Comparison of ENCODE assay signal across 6 cellular contexts in the genomic region with DNA sequence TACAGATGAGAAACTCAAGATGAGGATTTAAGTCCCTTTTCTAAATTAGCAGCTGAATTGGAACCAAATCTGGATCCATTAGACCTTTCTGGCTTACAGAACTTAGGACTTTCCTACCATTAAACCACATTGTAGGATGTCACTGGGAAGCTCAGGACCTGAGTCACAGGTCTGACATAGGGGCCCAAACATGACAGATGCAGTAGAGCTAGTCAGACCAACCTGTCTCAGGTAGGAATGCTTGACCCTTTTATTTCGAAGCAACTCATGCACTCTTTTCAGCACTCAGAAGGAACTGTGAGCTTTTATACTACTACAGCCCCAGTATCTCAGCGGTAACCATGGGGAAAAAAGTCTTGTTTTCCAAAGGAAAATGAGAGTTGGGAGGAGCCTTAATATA. TPM values are rescaled to one million over a fixed set of nuclear protein-coding genes. Genes with fewer than 3 reads are reported as not detected.
DNase-seq lines count a peak whose midpoint lies in the region; ATAC-seq and TF ChIP-seq lines count a peak whose summit lies in the region.

No MANE protein-coding gene starts in this region.

- H3K9me3 ChIP-seq in gastrocnemius medialis = no peaks in the 10 kb centered on the region

- TF ChIP-seq POLR2A in NB4 (IDR thresholded peaks at IDR 0.05; ENCODE audit: extremely low read depth, insufficient read length) (no peak), gastrocnemius medialis (IDR thresholded peaks at IDR 0.05) (no peak)

- ATAC-seq in central memory CD8-positive, alpha-beta T cell (replicated peaks; ENCODE audit: extremely low read depth, poor library complexity, severe bottlenecking) = no peak
- ATAC-seq in gastrocnemius medialis (no peak), HG02840 (IDR thresholded peaks at IDR 0.05; ENCODE audit: low FRiP score, unreplicated experiment) (no peak)

- intact Hi-C loops in gastrocnemius medialis (cut with DNase I; ENCODE audit: low total_unique reads) = loop anchor here (5.0 kb wide), 1 partner anchor 169 kb away; a partner anchor contains a TSS

- no peaks in the 10 kb centered on the region for H3K9me3 Mint-ChIP-seq in central memory CD8-positive, alpha-beta T cell

- H3K4me3 Mint-ChIP-seq in central memory CD8-positive, alpha-beta T cell = peak overlapping the region; percentile 73

- H3K4me1 ChIP-seq in gastrocnemius medialis = peaks cover 41 to 42% of the 10 kb centered on the region in 2 donors

- no peaks in the 10 kb centered on the region for H3K27me3 Mint-ChIP-seq in central memory CD8-positive, alpha-beta T cell

- no peaks in the 10 kb centered on the region for H3K27me3 ChIP-seq in gastrocnemius medialis

- in situ Hi-C loops in gastrocnemius medialis (cut with MboI; ENCODE audit: low sequenced_read_pairs in 4 of 4) = loop anchor here in 1 of 4 donors (10.0 kb wide), 1 partner anchor 176 kb away; no protein-coding TSS in a partner anchor

- H3K36me3 Mint-ChIP-seq in central memory CD8-positive, alpha-beta T cell (ENCODE audit: insufficient read depth) = peaks cover 31% of the 10 kb centered on the region

- H3K4me3 ChIP-seq in NB4 (ENCODE audit: low read depth, low read length) = peak overlapping the region; percentile 16
- no peak overlapping the region for H3K4me3 ChIP-seq in gastrocnemius medialis

- peak overlapping the region; percentile 91 for H3K27ac Mint-ChIP-seq in central memory CD8-positive, alpha-beta T cell (ENCODE audit: low read depth)

- H3K27ac ChIP-seq in gastrocnemius medialis = peak overlapping the region; percentile 83 to 95 (median 92)

- TF ChIP-seq CTCF in NB4 (IDR thresholded peaks at IDR 0.05; ENCODE audit: low read depth, low read length) (no peak), gastrocnemius medialis (IDR thresholded peaks at IDR 0.05 in 4 of 5, conservative IDR thresholded peaks at IDR 0.05 in 1 of 5) (no peak)

- peaks cover 0 to 12% of the 10 kb centered on the region in 2 donors for H3K36me3 ChIP-seq in gastrocnemius medialis

- peaks cover 81% of the 10 kb centered on the region for H3K4me1 Mint-ChIP-seq in central memory CD8-positive, alpha-beta T cell

- no peak for DNase-seq in NB4 (ENCODE audit: low read depth)
- DNase-seq in central memory CD8-positive, alpha-beta T cell (ENCODE audit: low spot score in 2 of 2) = no peak
- no peak for DNase-seq in gastrocnemius medialis
- DNase-seq in LoVo (ENCODE audit: low spot score) = no peak
- DNase-seq in HT-29 (ENCODE audit: low spot score) = no peak

RNA-seq across cellular contexts. Expression of a gene that starts 2.5 kb away (rescaled TPM):
- 10 to 100 TPM; 11.4 to 22.8 (median 14.5) TPM for total RNA-seq in gastrocnemius medialis
- total RNA-seq in HT-29 (2014; rRNA removed; shearing (Covaris generic)) = 33.7 and 33.8 TPM in 2 replicates

RNA-seq across cellular contexts. Expression of a gene that starts 2.6 kb away (rescaled TPM):
- total RNA-seq in gastrocnemius medialis = 10 to 100 TPM; 13.4 to 45.8 (median 28.2) TPM
- total RNA-seq in HT-29 (2014; rRNA removed; shearing (Covaris generic)) = 556 and 582 TPM in 2 replicates

RNA-seq across cellular contexts. Expression of a gene that starts 10.7 kb away (rescaled TPM):
- total RNA-seq in gastrocnemius medialis = 1 to 10 TPM in 3 of 4 donors, under 1 TPM in 1; 0.90 to 7.8 (median 3.5) TPM
- total RNA-seq in HT-29 (2014; rRNA removed; shearing (Covaris generic)) = 55.7 and 75.5 TPM in 2 replicates

RNA-seq across cellular contexts. Expression of a gene that starts 50.5 kb away (rescaled TPM):
- 100 to 1,000 TPM in 1 of 4 donors, 10 to 100 TPM in 3; 70.2 to 109 (median 86.6) TPM for total RNA-seq in gastrocnemius medialis
- 234 and 262 TPM in 2 replicates for total RNA-seq in HT-29 (2014; rRNA removed; shearing (Covaris generic))

RNA-seq across cellular contexts. Expression of a gene that starts 56.8 kb away (rescaled TPM):
- total RNA-seq in gastrocnemius medialis = 10 to 100 TPM in 1 of 4 donors, 1 to 10 TPM in 3; 1.6 to 25.9 (median 5.0) TPM
- 48.9 and 58.3 TPM in 2 replicates for total RNA-seq in HT-29 (2014; rRNA removed; shearing (Covaris generic))

Comparison
In these comparisons a context has a peak if more than half of its experiments do, and no peak if none do; other contexts are left out.
1. RNA of a gene that starts 2.6 kb away (total RNA-seq): 556 to 582 TPM in HT-29; 13.4 to 45.8 TPM in gastrocnemius medialis; every median in the first group is over 10 times any median in the second.